Comparison of ENCODE assay signal across 20 cellular contexts in genomic region chr17:75795820-75796607, GRCh38. TPM values are rescaled to one million over a fixed set of nuclear protein-coding genes. Genes with fewer than 3 reads are reported as not detected.
DNase-seq lines count a peak whose midpoint lies in the region; ATAC-seq and TF ChIP-seq lines count a peak whose summit lies in the region.
"Had no signal": no experiment of that assay in that cellular context is flagged by ENCODE, and none has a peak within 500 bp of the region (broad histone marks: within the 10 kb centered on the region; RNA-seq: fewer than 3 reads in every experiment).

No MANE protein-coding gene starts in this region.

- intact Hi-C loops in lower lobe of right lung (cut with DNase I) = no loop called here
- intact Hi-C loops in sigmoid colon (cut with DNase I) = no loop called here

- no peak for TF ChIP-seq POLR2A in sigmoid colon (IDR thresholded peaks at IDR 0.05)

- no peaks in the 10 kb centered on the region for H3K9me3 Mint-ChIP-seq in activated naive CD4-positive, alpha-beta T cell treated with anti-CD3 and anti-CD28 coated beads, Interleukin-2, amount 50 U/mL, for 72 hours
- H3K9me3 Mint-ChIP-seq: CD4-positive, alpha-beta memory T cell had no signal

- peak overlapping the region; percentile 44 to 45 for H3K27ac Mint-ChIP-seq in activated naive CD4-positive, alpha-beta T cell treated with anti-CD3 and anti-CD28 coated beads, Interleukin-2, amount 50 U/mL, for 72 hours
- H3K27ac Mint-ChIP-seq in T-helper 17 cell = peak overlapping the region; percentile 32

- H3K27me3 ChIP-seq in lower lobe of right lung (ENCODE audit: low read depth) = no peaks in the 10 kb centered on the region
- no peaks in the 10 kb centered on the region for H3K27me3 ChIP-seq in sigmoid colon
- H3K27me3 ChIP-seq: Peyer's patch had no signal

- H3K27ac ChIP-seq in lower lobe of right lung (no peak overlapping the region), sigmoid colon (no peak overlapping the region), caudate nucleus (ENCODE audit: low read depth, low read length) (no peak overlapping the region)
- H3K27ac ChIP-seq: GM23248, Peyer's patch had no signal

- no peak for TF ChIP-seq EP300 in sigmoid colon (IDR thresholded peaks at IDR 0.05)

- no peaks in the 10 kb centered on the region for H3K27me3 Mint-ChIP-seq in T-helper 17 cell
- H3K27me3 Mint-ChIP-seq: CD4-positive, alpha-beta memory T cell had no signal

- DNase-seq in activated naive CD4-positive, alpha-beta T cell treated with anti-CD3 and anti-CD28 coated beads, Interleukin-2, amount 50 U/mL, for 72 hours (ENCODE audit: low spot score in 2 of 2) = no peak
- no peak for DNase-seq in activated naive CD4-positive, alpha-beta T cell (lab: John Stamatoyannopoulos, UW)
- DNase-seq in T-helper 17 cell (no peak), lower lobe of right lung (peak; percentile 4), sigmoid colon (peak; percentile 32), caudate nucleus (lab: John Stamatoyannopoulos, UW) (no peak), kidney tubule cell (ENCODE audit: low spot score) (no peak)
- DNase-seq in activated CD8-positive, alpha-beta memory T cell treated with anti-CD3 and anti-CD28 coated beads, Interleukin-2, amount 50 U/mL, for 4 hours = no peak
- DNase-seq: Calu3; CD4-positive, alpha-beta memory T cell; DMS79; GM23248; KBM-7; NCI-H1092; NCI-H2081 treated with DMSO at 0.1 percent for 48 hours; NCI-H510A treated with DMSO at 0.1 percent for 48 hours; NCI-H82; SHP77 treated with DMSO at 0.1 percent for 48 hours had no signal

- TF ChIP-seq CTCF in lower lobe of right lung (IDR thresholded peaks at IDR 0.05) = no peak
- no peak for TF ChIP-seq CTCF in sigmoid colon (IDR thresholded peaks at IDR 0.05)

- H3K9me3 ChIP-seq in T-helper 17 cell (ENCODE audit: control insufficient read depth, low read length, poor library complexity, severe bottlenecking) (no peaks in the 10 kb centered on the region), lower lobe of right lung (no peaks in the 10 kb centered on the region), sigmoid colon (no peaks in the 10 kb centered on the region)
- H3K9me3 ChIP-seq: Peyer's patch had no signal

- H3K4me3 ChIP-seq in lower lobe of right lung (no peak overlapping the region), sigmoid colon (no peak overlapping the region)
- H3K4me3 ChIP-seq: GM23248, Peyer's patch had no signal

- WGBS in sigmoid colon, 2 donors = 72 to 84% methylated on average over 8 of the region's 8 CpGs

- no peak overlapping the region for H3K4me3 Mint-ChIP-seq in T-helper 17 cell
- H3K4me3 Mint-ChIP-seq: CD4-positive, alpha-beta memory T cell had no signal

- peaks cover 52% of the 10 kb centered on the region for H3K36me3 ChIP-seq in lower lobe of right lung
- H3K36me3 ChIP-seq in sigmoid colon = peaks cover 9 to 49% (median 13%) of the 10 kb centered on the region in 4 donors

- H3K4me1 Mint-ChIP-seq in T-helper 17 cell = peaks cover 4% of the 10 kb centered on the region

- no peak for ATAC-seq in activated naive CD4-positive, alpha-beta T cell treated with anti-CD3 and anti-CD28 coated beads, Interleukin-2, amount 50 U/mL, for 72 hours
- ATAC-seq in T-helper 17 cell (no peak), lower lobe of right lung (no peak)
- ATAC-seq: HCT116 had no signal

- peaks cover 0 to 9% of the 10 kb centered on the region in 2 donors for H3K36me3 Mint-ChIP-seq in activated naive CD4-positive, alpha-beta T cell treated with anti-CD3 and anti-CD28 coated beads, Interleukin-2, amount 50 U/mL, for 72 hours
- peaks cover 2% of the 10 kb centered on the region for H3K36me3 Mint-ChIP-seq in T-helper 17 cell (ENCODE audit: low read depth)

- H3K4me1 ChIP-seq in lower lobe of right lung (no peaks in the 10 kb centered on the region), sigmoid colon (no peaks in the 10 kb centered on the region)
- H3K4me1 ChIP-seq: Peyer's patch had no signal

RNA-seq across cellular contexts. Expression of gene UNK, which starts 11.4 kb away (rescaled TPM):
- total RNA-seq in activated naive CD4-positive, alpha-beta T cell treated with anti-CD3 and anti-CD28 coated beads, Interleukin-2, amount 50 U/mL, for 72 hours = 10 to 100 TPM; 15.3 to 29.3 TPM
- total RNA-seq in T-helper 17 cell (10 to 100 TPM; 30.3 to 33.4 TPM), lower lobe of right lung (31.1 TPM), sigmoid colon (10 to 100 TPM; 18.9 to 29.6 (median 26.4) TPM)
- 10 to 100 TPM; 12.7 to 24.4 (median 16.8) TPM for polyA plus RNA-seq in sigmoid colon

RNA-seq across cellular contexts. Expression of gene GALK1, which starts 31.0 kb away (rescaled TPM):
- 10 to 100 TPM; 54.7 to 74.8 TPM for total RNA-seq in activated naive CD4-positive, alpha-beta T cell treated with anti-CD3 and anti-CD28 coated beads, Interleukin-2, amount 50 U/mL, for 72 hours
- 1 to 10 TPM; 9.6 to 9.7 TPM for total RNA-seq in T-helper 17 cell
- 34.0 TPM for total RNA-seq in lower lobe of right lung
- total RNA-seq in sigmoid colon = 10 to 100 TPM; 17.2 to 24.6 (median 20.3) TPM
- polyA plus RNA-seq in sigmoid colon = 10 to 100 TPM; 14.3 to 28.2 (median 14.4) TPM

RNA-seq across cellular contexts. Expression of gene UNC13D, which starts 48.2 kb away (rescaled TPM):
- 100 to 1,000 TPM; 128 to 143 TPM for total RNA-seq in activated naive CD4-positive, alpha-beta T cell treated with anti-CD3 and anti-CD28 coated beads, Interleukin-2, amount 50 U/mL, for 72 hours
- total RNA-seq in T-helper 17 cell (100 to 1,000 TPM; 164 TPM), lower lobe of right lung (118 TPM), sigmoid colon (10 to 100 TPM in 2 of 4 donors, 1 to 10 TPM in 2; 4.3 to 11.4 (median 9.6) TPM)
- polyA plus RNA-seq in sigmoid colon = 10 to 100 TPM in 2 of 3 donors, 1 to 10 TPM in 1; 6.0 to 61.9 (median 17.1) TPM

RNA-seq across cellular contexts. Expression of gene WBP2, which starts 59.1 kb away (rescaled TPM):
- 100 to 1,000 TPM in 1 of 2 donors, 10 to 100 TPM in 1; 78.2 to 144 TPM for total RNA-seq in activated naive CD4-positive, alpha-beta T cell treated with anti-CD3 and anti-CD28 coated beads, Interleukin-2, amount 50 U/mL, for 72 hours
- total RNA-seq in T-helper 17 cell (100 to 1,000 TPM in 1 of 2 donors, 10 to 100 TPM in 1; 86.0 to 114 TPM), lower lobe of right lung (145 TPM), sigmoid colon (10 to 100 TPM; 44.2 to 73.1 (median 56.9) TPM)
- polyA plus RNA-seq in sigmoid colon = 100 to 1,000 TPM in 1 of 3 donors, 10 to 100 TPM in 2; 87.1 to 110 (median 91.3) TPM

Comparison
In these comparisons a context has a peak if more than half of its experiments do, and no peak if none do; other contexts are left out.
1. DNase-seq: peak in lower lobe of right lung (single experiment) and sigmoid colon (single experiment); none in activated naive CD4-positive, alpha-beta T cell treated with anti-CD3 and anti-CD28 coated beads, Interleukin-2, amount 50 U/mL, for 72 hours (0 of 2), activated naive CD4-positive, alpha-beta T cell (0 of 4), T-helper 17 cell (0 of 3), activated CD8-positive, alpha-beta memory T cell treated with anti-CD3 and anti-CD28 coated beads, Interleukin-2, amount 50 U/mL, for 4 hours (single experiment), caudate nucleus (0 of 61) and kidney tubule cell (single experiment).